11 cellular contexts compared by ENCODE assay signal in genomic region chr7:73134866-73135265, GRCh38. TPM values are rescaled to one million over a fixed set of nuclear protein-coding genes. Genes with fewer than 3 reads are reported as not detected.
"Had no signal": no experiment of that assay in that cellular context is flagged by ENCODE, and none has a peak within 500 bp of the region (broad histone marks: within the 10 kb centered on the region; RNA-seq: fewer than 3 reads in every experiment).

No MANE protein-coding gene starts in this region.

RNA-seq across cellular contexts. Expression of gene SPDYE9, which starts 49.0 kb away (rescaled TPM):
- total RNA-seq: activated CD4-positive, alpha-beta memory T cell treated with anti-CD3 and anti-CD28 coated beads, Interleukin-2, amount 10 ng/mL, durations not matched to agents 7 days and 5 days; activated T-cell treated with anti-CD3 and anti-CD28 coated beads, Interleukin-2, amount 50 U/mL, for 72 hours; ascending aorta; body of pancreas; bronchial epithelial cell; LHCN-M2; M059J; PC-9; Right ventricle myocardium inferior; RPMI7951; T-helper 2 cell treated with Interferon-gamma antibody and Interleukin-4, amounts not matched to agents 100 ng/mL and 5 ng/mL, for 36 hours had no signal
